Comparison of ENCODE assay signal across 26 cellular contexts in genomic region chr5:95938355-95938754, GRCh38. TPM values are rescaled to one million over a fixed set of nuclear protein-coding genes. Genes with fewer than 3 reads are reported as not detected.
A peak's percentile ranks its signal among the peaks of the same experiment; 100 is the strongest.
DNase-seq lines count a peak whose midpoint lies in the region; ATAC-seq and TF ChIP-seq lines count a peak whose summit lies in the region.
"Had no signal": no experiment of that assay in that cellular context is flagged by ENCODE, and none has a peak within 500 bp of the region (broad histone marks: within the 10 kb centered on the region; RNA-seq: fewer than 3 reads in every experiment).

No MANE protein-coding gene starts in this region.

- H3K4me2 ChIP-seq in DND-41 (ENCODE audit: insufficient read depth, low read length) (no peak overlapping the region), IMR-90 (ENCODE audit: low read depth, low read length) (no peak overlapping the region)

- in situ Hi-C loops in IMR-90 (cut with MboI; ENCODE audit: low sequenced_read_pairs): no loop called here

- TF ChIP-seq POLR2A in IMR-90 (IDR thresholded peaks at IDR 0.05; ENCODE audit: low read depth, low read length): no peak

- 0 out of 2 replicates have a peak overlapping the region, but pooled peaks have one; percentile 30 for H2AFZ ChIP-seq in DND-41 (ENCODE audit: low read depth, low read length)
- H2AFZ ChIP-seq in IMR-90 (replicated peaks; ENCODE audit: low read length, poor library complexity): no peak overlapping the region

- no peak overlapping the region for H2AK9ac ChIP-seq in IMR-90 (replicated peaks; ENCODE audit: low read depth, low read length, poor library complexity)

- WGBS in IMR-90 (ENCODE audit: extremely low coverage in 2 of 2, insufficient read length in 1 of 2), 2 experiments: no CpG with 5 or more reads among the region's 1 CpG

- H4K91ac ChIP-seq in IMR-90 (ENCODE audit: insufficient read depth, low read depth, low read length): no peak overlapping the region

- no peak overlapping the region for H4K8ac ChIP-seq in IMR-90 (ENCODE audit: low read depth in 2 of 2, low read length in 2 of 2)

- H3K36me3 ChIP-seq in DND-41 (ENCODE audit: insufficient read depth, low read length) (no peaks in the 10 kb centered on the region), IMR-90 (ENCODE audit: control insufficient read depth, insufficient read depth, low read length) (peaks cover 36% of the 10 kb centered on the region)

- H3K27me3 ChIP-seq in DND-41 (ENCODE audit: insufficient read depth, low read length, poor library complexity) (no peaks in the 10 kb centered on the region), IMR-90 (ENCODE audit: control insufficient read depth, insufficient read depth, low read length) (no peaks in the 10 kb centered on the region)

- dilution Hi-C loops in IMR-90 (cut with HindIII; ENCODE audit: low sequenced_read_pairs, unreplicated experiment): no loop called here

- ATAC-seq in DND-41 (ENCODE audit: insufficient read depth, low read depth): no peak
- ATAC-seq in IMR-90 (ENCODE audit: low read depth): no peak
- no peak for ATAC-seq in omental fat pad (ENCODE audit: low FRiP score)
- no peak for ATAC-seq in HG02970 (IDR thresholded peaks at IDR 0.05; ENCODE audit: low FRiP score, unreplicated experiment)
- ATAC-seq: CD8-positive, alpha-beta T cell; Panc1 had no signal

- peaks cover 3% of the 10 kb centered on the region for H3K36me3 Mint-ChIP-seq in chondrocyte (ENCODE audit: low read depth)
- H3K36me3 Mint-ChIP-seq in progenitor cell of endocrine pancreas (ENCODE audit: insufficient read depth): peaks cover 11% of the 10 kb centered on the region

- DNase-seq in DND-41 (no peak), IMR-90 (no peak), chondrocyte (ENCODE audit: low spot score) (no peak), progenitor cell of endocrine pancreas (ENCODE audit: low spot score, unreplicated experiment) (no peak), omental fat pad (ENCODE audit: low spot score) (no peak), foreskin melanocyte (no peak), NCI-H1930 (lab: John Stamatoyannopoulos, UW) (no peak)
- DNase-seq: CD8-positive, alpha-beta T cell; DMS 273 treated with DMSO at 0.1 percent for 48 hours; DMS79 treated with DMSO at 0.1 percent for 48 hours; H7; Kasumi-1; MV-4-11; NCI-H1105; NCI-H1436 treated with DMSO at 0.1 percent for 48 hours; NCI-H187 treated with DMSO at 0.1 percent for 48 hours; NCI-H2107; NCI-H526 treated with DMSO at 0.1 percent for 48 hours; SHP77 treated with DMSO at 0.1 percent for 48 hours; T-helper 1 cell had no signal

- H4K5ac ChIP-seq in IMR-90 (ENCODE audit: low read depth, low read length): no peak overlapping the region

- intact Hi-C loops in IMR-90 (cut with micrococcal nuclease): no loop called here

- H2BK20ac ChIP-seq in IMR-90 (ENCODE audit: low read depth, low read length): no peak overlapping the region

- BruUV-seq in IMR-90 (replicated peaks; lab: Mats Ljungman, UMichigan): no TSS peak

- TF ChIP-seq RAD21 in IMR-90 (IDR thresholded peaks at IDR 0.05; ENCODE audit: low read length): no peak

- H3K27ac ChIP-seq in DND-41 (ENCODE audit: low read length) (no peak overlapping the region), IMR-90 (ENCODE audit: insufficient read depth, low read length) (peak overlapping the region; percentile 39; the same call in 1 of the 2 replicates)
- H3K27ac ChIP-seq: C4-2B, HL-60, RWPE1 had no signal

- H3K4ac ChIP-seq in IMR-90 (ENCODE audit: low read depth, low read length): no peak overlapping the region

- H3K23ac ChIP-seq in IMR-90 (ENCODE audit: low read depth, low read length): no peak overlapping the region

- no peak overlapping the region for H3K18ac ChIP-seq in IMR-90 (ENCODE audit: low read depth, low read length)

- no peak overlapping the region for H2BK15ac ChIP-seq in IMR-90 (ENCODE audit: low read depth, low read length)

- no peak overlapping the region for H3K9ac ChIP-seq in DND-41 (ENCODE audit: low read depth, low read length)
- no peak overlapping the region for H3K9ac ChIP-seq in IMR-90 (ENCODE audit: low read depth, low read length)

- H3K79me1 ChIP-seq in IMR-90 (ENCODE audit: low read depth in 1 of 2, low read length in 2 of 2): peaks cover 0 to 65% of the 10 kb centered on the region in 2 experiments; a peak in 2 of 4 replicates

- peak overlapping the region; percentile 66 for H3K27ac Mint-ChIP-seq in chondrocyte (ENCODE audit: unreplicated experiment)
- peak overlapping the region; percentile 86 for H3K27ac Mint-ChIP-seq in progenitor cell of endocrine pancreas
- H3K27ac Mint-ChIP-seq: B cell; CD8-positive, alpha-beta T cell had no signal

- H3K9me3 Mint-ChIP-seq in chondrocyte (ENCODE audit: low read depth): no peaks in the 10 kb centered on the region
- no peaks in the 10 kb centered on the region for H3K9me3 Mint-ChIP-seq in progenitor cell of endocrine pancreas (ENCODE audit: low read depth)
- H3K9me3 Mint-ChIP-seq: CD8-positive, alpha-beta T cell had no signal

- H3K4me1 Mint-ChIP-seq in chondrocyte (ENCODE audit: low read depth) (peaks cover 53% of the 10 kb centered on the region), progenitor cell of endocrine pancreas (ENCODE audit: low read depth) (peaks cover 71% of the 10 kb centered on the region)

- no peaks in the 10 kb centered on the region for H3K79me2 ChIP-seq in DND-41 (ENCODE audit: insufficient read depth, low read length)

- no peak overlapping the region for H2BK5ac ChIP-seq in IMR-90 (ENCODE audit: low read depth, low read length, poor library complexity, severe bottlenecking)

- no peak overlapping the region for H3K56ac ChIP-seq in IMR-90 (ENCODE audit: extremely low read depth, insufficient read depth, low read length)

- H3K4me1 ChIP-seq in DND-41 (ENCODE audit: insufficient read depth, low read length): peaks cover 20% of the 10 kb centered on the region
- peaks cover 27% of the 10 kb centered on the region for H3K4me1 ChIP-seq in IMR-90 (ENCODE audit: control insufficient read depth, insufficient read depth, low read length)

- no peak overlapping the region for H2AK5ac ChIP-seq in IMR-90 (ENCODE audit: low read depth, low read length)

- H3K4me3 Mint-ChIP-seq in chondrocyte (ENCODE audit: unreplicated experiment): no peak overlapping the region
- no peak overlapping the region for H3K4me3 Mint-ChIP-seq in progenitor cell of endocrine pancreas (ENCODE audit: low read depth)
- H3K4me3 Mint-ChIP-seq: B cell; CD8-positive, alpha-beta T cell had no signal

- CTCF ChIA-PET in IMR-90 (lab: Yijun Ruan, JAX): no interaction called here

- POLR2A ChIA-PET in IMR-90 (lab: Charles Lee; ENCODE audit: unreplicated experiment): no interaction called here

- TF ChIP-seq CTCF in DND-41 (IDR thresholded peaks at IDR 0.05; ENCODE audit: borderline replicate concordance, extremely low read depth, low read length, poor library complexity, severe bottlenecking) (no peak), IMR-90 (conservative IDR thresholded peaks at IDR 0.05; ENCODE audit: low read depth, low read length) (no peak), chondrocyte (IDR thresholded peaks at IDR 0.05) (no peak), progenitor cell of endocrine pancreas (IDR thresholded peaks at IDR 0.05; ENCODE audit: unreplicated experiment) (no peak), omental fat pad (IDR thresholded peaks at IDR 0.05) (no peak)

- no peak overlapping the region for H3K14ac ChIP-seq in IMR-90 (replicated peaks; ENCODE audit: low read depth, low read length)

- H3K9me3 ChIP-seq in DND-41 (ENCODE audit: insufficient read depth, low read length, severe bottlenecking) (no peaks in the 10 kb centered on the region), IMR-90 (ENCODE audit: control insufficient read depth, insufficient read depth, low read length) (no peaks in the 10 kb centered on the region)

- H3K27me3 Mint-ChIP-seq in chondrocyte (ENCODE audit: low read depth) (no peaks in the 10 kb centered on the region), progenitor cell of endocrine pancreas (no peaks in the 10 kb centered on the region)
- H3K27me3 Mint-ChIP-seq: B cell had no signal

- no peak overlapping the region for H2BK120ac ChIP-seq in IMR-90 (ENCODE audit: low read depth, low read length)

- H4K20me1 ChIP-seq in DND-41 (ENCODE audit: insufficient read depth, low read length) (no peaks in the 10 kb centered on the region), IMR-90 (ENCODE audit: insufficient read depth, low read length) (peaks cover 85% of the 10 kb centered on the region)

- peaks cover 11% of the 10 kb centered on the region for H3K9me1 ChIP-seq in IMR-90 (ENCODE audit: insufficient read depth, low read length)

- H3K4me3 ChIP-seq in DND-41 (ENCODE audit: low read depth in 1 of 2, low read length in 2 of 2) (no peak overlapping the region), IMR-90 (ENCODE audit: insufficient read depth, low read depth, low read length) (no peak overlapping the region)

TF ChIP-seq in IMR-90, 13 proteins besides CTCF, POLR2A, EP300 and RAD21 (continues in another document):
- TF ChIP-seq MXI1 (IDR thresholded peaks at IDR 0.05; ENCODE audit: borderline replicate concordance, low read depth, low read length) (no peak), FOS (IDR thresholded peaks at IDR 0.05; ENCODE audit: low read depth, low read length) (no peak), CEBPB (IDR thresholded peaks at IDR 0.05; ENCODE audit: low read depth, low read length) (no peak), SMC3 (IDR thresholded peaks at IDR 0.05; ENCODE audit: low read depth, low read length) (no peak), RCOR1 (IDR thresholded peaks at IDR 0.05; ENCODE audit: insufficient replicate concordance, low read length) (no peak), MAZ (IDR thresholded peaks at IDR 0.05; ENCODE audit: borderline replicate concordance, low read depth, low read length) (no peak), CHD1 (IDR thresholded peaks at IDR 0.05; ENCODE audit: low read depth, low read length) (no peak), BHLHE40 (IDR thresholded peaks at IDR 0.05; ENCODE audit: low read depth, low read length) (no peak), USF2 (IDR thresholded peaks at IDR 0.05; ENCODE audit: low read depth, low read length) (no peak)

RNA-seq across cellular contexts. Expression of gene ELL2, which starts 23.3 kb away (rescaled TPM):
- 92.5 and 137 TPM in 2 replicates for total RNA-seq in IMR-90 (2012; rRNA removed)
- 52.4 and 61.4 TPM in 2 replicates for polyA plus RNA-seq in IMR-90 (2012; rRNA removed)
- 16.4 and 21.9 TPM in 2 replicates for polyA plus RNA-seq in IMR-90 (2012; cell fraction: cytosol; rRNA removed)
- polyA plus RNA-seq in IMR-90 (2012; cell fraction: nucleus; rRNA removed; ENCODE audit: low replicate concordance): 23.4 and 161 TPM in 2 replicates
- total RNA-seq in chondrocyte: 51.7 to 83.8 TPM (median 59.3 TPM) in 3 replicates
- total RNA-seq in progenitor cell of endocrine pancreas: 124 and 145 TPM in 2 replicates
- total RNA-seq in omental fat pad: 100 to 1,000 TPM in 2 of 4 donors, 10 to 100 TPM in 2; 64.3 to 318 (median 121) TPM
